In the genomic region with DNA sequence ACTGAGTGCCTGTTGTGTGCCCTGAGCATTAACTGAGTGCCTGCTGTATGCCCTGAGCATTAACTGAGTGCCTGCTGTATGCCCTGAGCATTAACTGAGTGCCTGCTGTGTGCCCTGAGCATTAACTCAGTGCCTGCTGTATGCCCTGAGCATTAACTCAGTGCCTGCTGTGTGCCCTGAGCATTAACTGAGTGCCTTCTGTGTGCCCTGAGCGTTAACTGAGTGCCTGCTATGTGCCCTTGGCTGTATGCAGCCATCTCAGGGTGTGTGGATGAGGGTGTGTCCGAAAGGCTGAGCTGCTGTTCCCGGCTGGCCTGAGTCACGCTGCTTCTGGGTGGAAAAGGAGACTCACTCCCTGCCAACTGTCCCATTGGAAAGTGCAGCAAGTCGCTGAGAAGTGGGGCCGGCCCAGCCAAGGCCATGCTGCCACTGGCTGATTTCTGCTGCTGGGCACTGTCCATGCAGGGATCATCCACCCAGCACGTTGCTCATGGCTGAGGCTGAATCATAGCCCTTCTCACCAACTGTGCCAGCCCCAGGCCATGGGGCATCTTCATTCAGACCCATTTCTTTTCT, we compare ENCODE assay signal across 14 cellular contexts.
DNase-seq lines count a peak whose midpoint lies in the region; FAIRE-seq and TF ChIP-seq lines count a peak whose summit lies in the region.
"Had no signal": no experiment of that assay in that cellular context is flagged by ENCODE, and none has a peak within 500 bp of the region (broad histone marks: within the 10 kb centered on the region; RNA-seq: fewer than 3 reads in every experiment).

No MANE protein-coding gene starts in this region.

- no peak overlapping the region for H3K4me3 ChIP-seq in esophagus squamous epithelium

- no peak for TF ChIP-seq POLR2A in esophagus squamous epithelium (IDR thresholded peaks at IDR 0.05)

- TF ChIP-seq CTCF in esophagus squamous epithelium (IDR thresholded peaks at IDR 0.05): no peak

- peak; percentile 91 for DNase-seq in EH (ENCODE audit: low read depth)
- peak; percentile 42 for DNase-seq in RCC 7860 (ENCODE audit: low spot score)
- DNase-seq in esophagus squamous epithelium (lab: John Stamatoyannopoulos, UW): no peak
- DNase-seq in myocyte (ENCODE audit: low read depth): peak; percentile 75
- DNase-seq in DMS53 treated with DMSO at 0.1 percent for 48 hours (lab: John Stamatoyannopoulos, UW; ENCODE audit: unreplicated experiment): no peak
- DNase-seq in SW 1271 (lab: John Stamatoyannopoulos, UW): no peak
- no peak for DNase-seq in stimulated activated CD4-positive, alpha-beta T cell treated with anti-CD3 and anti-CD28 coated beads, Interleukin-4, amount 100 ng/mL, for 24 hours
- DNase-seq in cerebellum (ENCODE audit: low spot score): no peak
- DNase-seq: activated CD4-positive, alpha-beta T cell treated with anti-CD3 and anti-CD28 coated beads, Interleukin-2, amount 50 U/mL, for 1 hour; activated naive CD8-positive, alpha-beta T cell treated with anti-CD3 and anti-CD28 coated beads, Interleukin-2, amount 10 ng/mL, durations not matched to agents 7 days and 5 days; MM.1S; NCI-H524 had no signal

- intact Hi-C loops in esophagus squamous epithelium (cut with DNase I): no loop called here

- peaks cover 0 to 5% (median 0%) of the 10 kb centered on the region in 4 donors for H3K27me3 ChIP-seq in esophagus squamous epithelium

- no peak for FAIRE-seq in RCC 7860 (lab: Jason Lieb, UNC)
- FAIRE-seq: endothelial cell of umbilical vein, islet of Langerhans had no signal

- H3K27ac ChIP-seq in esophagus squamous epithelium: peak overlapping the region; percentile 10 to 61 (median 26)

- H3K36me3 ChIP-seq in esophagus squamous epithelium: no peaks in the 10 kb centered on the region

- peaks cover 0 to 19% (median 0%) of the 10 kb centered on the region in 3 donors for H3K4me1 ChIP-seq in esophagus squamous epithelium

- H3K9me3 ChIP-seq in esophagus squamous epithelium: no peaks in the 10 kb centered on the region

- WGBS in esophagus squamous epithelium, 2 donors: 42 to 68% methylated on average over 3 to 7 of the region's 7 CpGs

Comparison
In these comparisons a context has a peak if more than half of its experiments do, and no peak if none do; other contexts are left out.
1. DNase-seq: peak in EH (single experiment), RCC 7860 (single experiment) and myocyte (single experiment); none in esophagus squamous epithelium (single experiment), DMS53 treated with DMSO at 0.1 percent for 48 hours (single experiment), SW 1271 (0 of 2), stimulated activated CD4-positive, alpha-beta T cell treated with anti-CD3 and anti-CD28 coated beads, Interleukin-4, amount 100 ng/mL, for 24 hours (single experiment) and cerebellum (single experiment).